ENCODE assay signal across 34 cellular contexts in genomic region chr2:44688442-44689124, GRCh38.
"Had no signal": no experiment of that assay in that cellular context is flagged by ENCODE, and none has a peak within 500 bp of the region (broad histone marks: within the 10 kb centered on the region; RNA-seq: fewer than 3 reads in every experiment).

No MANE protein-coding gene starts in this region.

- DNase-seq: activated B cell treated with CpG ODN at 0.5 μM for 24 hours; activated CD4-positive, alpha-beta memory T cell treated with anti-CD3 and anti-CD28 coated beads for 36 hours; activated CD4-positive, alpha-beta T cell treated with anti-CD3 and anti-CD28 coated beads for 4 hours; activated CD4-positive, alpha-beta T cell treated with anti-CD3 and anti-CD28 coated beads, Interleukin-2, amount 10 ng/mL, durations not matched to agents 24 days and 14 days; activated CD4-positive, alpha-beta T cell treated with anti-CD3 and anti-CD28 coated beads, Interleukin-2, amount 50 U/mL, for 1 hour; activated CD4-positive, alpha-beta T cell treated with anti-CD3 and anti-CD28 coated beads, Interleukin-2, amount 50 U/mL, for 4 hours; activated CD4-positive, CD25-positive, alpha-beta regulatory T cell treated with anti-CD3 and anti-CD28 coated beads, Interleukin-2, amount 50 U/mL, for 72 hours; activated CD8-positive, alpha-beta memory T cell treated with anti-CD3 and anti-CD28 coated beads, Interleukin-2, amount 50 U/mL, for 4 hours; activated CD8-positive, alpha-beta T cell treated with anti-CD3 and anti-CD28 coated beads for 36 hours; activated effector memory CD4-positive, alpha-beta T cell treated with anti-CD3 and anti-CD28 coated beads, Interleukin-2, amount 50 U/mL, for 16 hours; activated gamma-delta T cell treated with Interleukin-2 at 50 U/mL for 16 hours; activated naive CD4-positive, alpha-beta T cell; activated naive CD4-positive, alpha-beta T cell treated with anti-CD3 and anti-CD28 coated beads for 36 hours; activated naive CD4-positive, alpha-beta T cell treated with anti-CD3 and anti-CD28 coated beads, Interleukin-2, amount 50 U/mL, for 16 hours; activated naive CD8-positive, alpha-beta T cell treated with anti-CD3 and anti-CD28 coated beads for 36 hours; activated T-cell treated with anti-CD3 and anti-CD28 coated beads for 4 hours; activated T-cell treated with anti-CD3 and anti-CD28 coated beads, Interleukin-2, amount 50 U/mL, for 1 hour; activated T-cell treated with anti-CD3 and anti-CD28 coated beads, Interleukin-2, amount 50 U/mL, for 4 hours; activated T-cell treated with anti-CD3 and anti-CD28 coated beads, Interleukin-2, amount 50 U/mL, for 72 hours; adrenal gland; amniotic stem cell; aorta; body of pancreas; brain microvascular endothelial cell; caudate nucleus; cerebellar nuclear complex; T-helper 2 cell; T-helper 9 cell had no signal

- H3K27ac ChIP-seq: adrenal gland, body of pancreas, brain microvascular endothelial cell, breast epithelium, VCaP had no signal

- H3K4me3 ChIP-seq: adrenal gland, body of pancreas, breast epithelium had no signal

- H3K4me1 ChIP-seq: adrenal gland, body of pancreas, breast epithelium had no signal

- H3K36me3 ChIP-seq: adrenal gland, brain microvascular endothelial cell, breast epithelium had no signal

- ATAC-seq: activated CD8-positive, alpha-beta T cell treated with anti-CD3 and anti-CD28 coated beads for 36 hours; activated naive CD4-positive, alpha-beta T cell treated with anti-CD3 and anti-CD28 coated beads, Interleukin-2, amount 50 U/mL, for 72 hours; activated T-cell treated with anti-CD3 and anti-CD28 coated beads, Interleukin-2, amount 50 U/mL, for 4 hours; activated T-cell treated with anti-CD3 and anti-CD28 coated beads, Interleukin-2, amount 50 U/mL, for 72 hours; activated T-helper 17 cell treated with anti-CD3 and anti-CD28 coated beads, Interleukin-2, amount 50 U/mL, for 72 hours; body of pancreas had no signal

- FAIRE-seq: astrocyte, TTC549 had no signal

- H3K9me3 ChIP-seq: adrenal gland, body of pancreas, breast epithelium had no signal

- H3K27me3 ChIP-seq: adrenal gland, body of pancreas, brain microvascular endothelial cell, breast epithelium had no signal
